ENCODE assay signal across 8 cellular contexts in the genomic region with DNA sequence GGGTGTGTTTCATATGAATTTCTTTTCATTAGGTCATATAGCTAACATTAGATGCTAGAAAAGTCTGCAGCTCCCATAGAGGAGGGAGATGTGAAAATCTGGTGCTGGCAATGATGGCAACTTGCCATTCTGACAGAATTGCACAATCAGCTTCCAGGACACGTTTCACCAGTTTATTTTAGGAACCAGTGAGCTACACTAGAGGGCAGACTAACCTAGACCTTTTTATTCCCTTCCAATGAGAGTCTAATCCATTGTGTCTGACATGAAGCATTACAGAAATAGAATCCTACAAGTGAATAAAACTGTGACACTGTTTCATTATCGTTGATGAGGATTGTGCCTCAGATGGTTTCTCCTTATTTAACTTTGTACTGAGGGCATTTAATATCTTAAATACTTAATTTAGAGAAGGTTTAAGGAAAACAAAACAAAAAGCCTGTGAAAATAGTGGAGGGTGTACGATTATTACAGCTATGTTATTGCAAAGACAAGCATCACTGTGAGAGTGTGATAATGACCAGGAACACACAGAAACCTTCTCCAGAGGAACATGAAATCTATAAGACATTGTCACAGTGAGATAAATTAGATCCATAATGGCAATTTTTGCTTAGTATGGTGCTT.
DNase-seq lines count a peak whose midpoint lies in the region; ATAC-seq and TF ChIP-seq lines count a peak whose summit lies in the region.

No MANE protein-coding gene starts in this region.

- DNase-seq in AG20443 (ENCODE audit: low spot score) (peak; percentile 83), NCI-H187 treated with DMSO at 0.1 percent for 48 hours (lab: John Stamatoyannopoulos, UW) (peak; percentile 35), T-helper 17 cell (no peak), epithelial cell of proximal tubule (ENCODE audit: low read depth) (peak; percentile 69), mucosa of gallbladder (ENCODE audit: low spot score) (peak; percentile 85), GF-D8 (lab: John Stamatoyannopoulos, UW) (no peak)

- H3K27ac Mint-ChIP-seq in T-helper 17 cell = no peak overlapping the region

- peaks cover 9% of the 10 kb centered on the region for H3K4me1 Mint-ChIP-seq in T-helper 17 cell

- no peak overlapping the region for H3K4me3 ChIP-seq in epithelial cell of proximal tubule (ENCODE audit: low read depth, low read length)

- H3K36me3 Mint-ChIP-seq in T-helper 17 cell (ENCODE audit: low read depth) = peaks cover 4% of the 10 kb centered on the region

- no peaks in the 10 kb centered on the region for H3K9me3 ChIP-seq in T-helper 17 cell (ENCODE audit: control insufficient read depth, low read length, poor library complexity, severe bottlenecking)

- H3K27me3 Mint-ChIP-seq in T-helper 17 cell = peaks cover 5% of the 10 kb centered on the region

- TF ChIP-seq CTCF in epithelial cell of proximal tubule (conservative IDR thresholded peaks at IDR 0.05; ENCODE audit: low read depth, low read length) = peak; percentile 79

- no peak overlapping the region for H3K4me3 Mint-ChIP-seq in T-helper 17 cell

- ATAC-seq in GM18502 (IDR thresholded peaks at IDR 0.05; ENCODE audit: poor library complexity, unreplicated experiment) = peak; percentile 89
- peak; percentile 79 for ATAC-seq in HG02885 (IDR thresholded peaks at IDR 0.05; ENCODE audit: poor library complexity, unreplicated experiment)
- ATAC-seq in T-helper 17 cell = peak; percentile 69

Comparison
In these comparisons a context has a peak if more than half of its experiments do, and no peak if none do; other contexts are left out.
1. DNase-seq: peak in AG20443 (single experiment), NCI-H187 treated with DMSO at 0.1 percent for 48 hours (single experiment), epithelial cell of proximal tubule (single experiment) and mucosa of gallbladder (single experiment); none in T-helper 17 cell (0 of 3) and GF-D8 (single experiment).
2. Peak in every context shown above with its lines, with median percentiles within 50 percentile points of each other: ATAC-seq.